Comparison of ENCODE assay signal across 8 cellular contexts in the genomic region with DNA sequence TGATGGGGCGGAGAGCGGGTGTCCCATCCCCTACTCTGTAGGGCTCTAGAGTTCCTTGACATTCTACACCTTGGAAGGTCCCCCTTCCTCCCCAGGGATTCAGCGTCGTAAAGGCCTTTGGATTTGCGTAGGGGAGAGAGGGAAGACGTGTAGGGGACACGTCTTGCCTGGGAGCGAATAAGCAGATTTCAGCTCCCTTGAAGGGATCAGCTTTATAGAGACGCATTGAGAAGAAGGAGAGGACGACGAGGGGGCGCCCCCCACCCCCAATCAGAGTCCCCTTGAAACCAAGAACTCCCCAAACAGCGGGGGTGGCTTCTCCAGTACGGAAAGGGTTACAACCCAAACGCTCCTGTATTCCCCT.
DNase-seq lines count a peak whose midpoint lies in the region; ATAC-seq and TF ChIP-seq lines count a peak whose summit lies in the region.

No MANE protein-coding gene starts in this region.

- H3K4me3 ChIP-seq in SU-DHL-6 (ENCODE audit: insufficient read depth, low read length, poor library complexity, severe bottlenecking) (peak overlapping the region; percentile 61), foreskin fibroblast (ENCODE audit: low read depth in 1 of 2, low read length in 2 of 2) (peak overlapping the region; percentile 96 to 98), retinal pigment epithelial cell (ENCODE audit: low read length) (peak overlapping the region; percentile 99)

- no peaks in the 10 kb centered on the region for H3K36me3 ChIP-seq in SU-DHL-6 (ENCODE audit: low read length)

- TF ChIP-seq CTCF in SU-DHL-6 (IDR thresholded peaks at IDR 0.05; ENCODE audit: insufficient read depth, low read length, poor library complexity, severe bottlenecking) (no peak), foreskin fibroblast (IDR thresholded peaks at IDR 0.05; ENCODE audit: low read depth, low read length) (no peak), retinal pigment epithelial cell (conservative IDR thresholded peaks at IDR 0.05; ENCODE audit: low read depth, low read length) (no peak)

- peak overlapping the region; percentile 63 for H3K4me2 ChIP-seq in SU-DHL-6 (ENCODE audit: low read depth, low read length, poor library complexity, severe bottlenecking)

- H3K9me2 ChIP-seq in SU-DHL-6 (replicated peaks; ENCODE audit: insufficient read depth, low read length), result no peaks in the 10 kb centered on the region

- no peaks in the 10 kb centered on the region for H4K20me1 ChIP-seq in SU-DHL-6 (ENCODE audit: low read depth, low read length)

- peak overlapping the region; percentile 21; the same call in 1 of the 2 replicates for H3K9ac ChIP-seq in SU-DHL-6 (ENCODE audit: low read length)

- ATAC-seq in GM21381 (IDR thresholded peaks at IDR 0.05; ENCODE audit: unreplicated experiment), result no peak

- no peaks in the 10 kb centered on the region for H3K9me3 ChIP-seq in SU-DHL-6 (ENCODE audit: insufficient read depth, low read length)

- no peaks in the 10 kb centered on the region for H3F3A ChIP-seq in SU-DHL-6 (ENCODE audit: insufficient read depth)

- H2AFZ ChIP-seq in SU-DHL-6 (ENCODE audit: low read depth, low read length, severe bottlenecking), result peak overlapping the region; percentile 50

- no peaks in the 10 kb centered on the region for H3K27me3 ChIP-seq in SU-DHL-6 (ENCODE audit: low read length)

- H3K79me2 ChIP-seq in SU-DHL-6 (ENCODE audit: insufficient read depth, low read length), result no peaks in the 10 kb centered on the region

- DNase-seq in NCI-H526 (lab: John Stamatoyannopoulos, UW) (peak; percentile 24 to 31), NCI-H526 treated with DMSO at 0.1 percent for 48 hours (lab: John Stamatoyannopoulos, UW) (no peak), foreskin fibroblast (peak in 1 of 2 donors; percentile 45), retinal pigment epithelial cell (ENCODE audit: low read depth) (no peak), NCI-H774 (lab: John Stamatoyannopoulos, UW) (no peak), NCI-H1694 treated with DMSO at 0.1 percent for 48 hours (lab: John Stamatoyannopoulos, UW) (no peak)

- H3K27ac ChIP-seq in SU-DHL-6 (ENCODE audit: low read depth, low read length), result no peak overlapping the region

Comparison
In these comparisons a context has a peak if more than half of its experiments do, and no peak if none do; other contexts are left out.
1. DNase-seq: peak in NCI-H526 (2 of 2); none in NCI-H526 treated with DMSO at 0.1 percent for 48 hours (single experiment), retinal pigment epithelial cell (single experiment), NCI-H774 (single experiment) and NCI-H1694 treated with DMSO at 0.1 percent for 48 hours (single experiment).
2. Peak in every context shown above with its lines, with median percentiles within 50 percentile points of each other: H3K4me3 ChIP-seq.